15 cellular contexts compared by ENCODE assay signal in the genomic region with DNA sequence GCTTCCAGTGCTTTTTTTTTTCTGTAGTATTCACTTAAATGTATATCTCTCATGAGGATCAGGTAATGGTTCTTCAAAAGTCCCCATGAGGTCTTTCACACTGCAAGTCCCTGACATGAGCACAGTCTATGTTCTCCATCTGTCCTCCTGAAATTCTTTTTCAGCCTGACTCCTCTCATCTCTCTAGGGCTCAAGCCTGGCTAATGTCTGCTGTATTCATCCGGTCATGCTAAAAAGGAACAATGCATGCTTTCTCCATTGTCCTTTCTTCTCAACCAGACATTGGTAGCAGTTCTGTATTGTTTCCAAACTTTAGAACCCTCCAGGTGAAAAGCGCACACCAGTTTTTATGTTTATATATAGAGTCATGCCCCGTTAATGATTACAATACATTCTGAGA.
DNase-seq lines count a peak whose midpoint lies in the region; ATAC-seq and TF ChIP-seq lines count a peak whose summit lies in the region.
"Had no signal": no experiment of that assay in that cellular context is flagged by ENCODE, and none has a peak within 500 bp of the region (broad histone marks: within the 10 kb centered on the region; RNA-seq: fewer than 3 reads in every experiment).

No MANE protein-coding gene starts in this region.

- no peaks in the 10 kb centered on the region for H3K36me3 ChIP-seq in A673 (ENCODE audit: insufficient read depth, low read length, poor library complexity, severe bottlenecking)

- H3K4me1 Mint-ChIP-seq in activated T-cell treated with anti-CD3 and anti-CD28 coated beads, Interleukin-2, amount 50 U/mL, for 4 hours (ENCODE audit: low read depth) = no peaks in the 10 kb centered on the region
- H3K4me1 Mint-ChIP-seq: B cell, GM23338 had no signal

- in situ Hi-C loops in SK-MEL-5 (cut with HindIII; ENCODE audit: low pct_unique_long_range_greater_than_20kb, low sequenced_read_pairs) = no loop called here

- H3K4me3 Mint-ChIP-seq in activated T-cell treated with anti-CD3 and anti-CD28 coated beads, Interleukin-2, amount 50 U/mL, for 4 hours = no peak overlapping the region
- H3K4me3 Mint-ChIP-seq: B cell; CD4-positive, alpha-beta T cell; GM23338 had no signal

- no peak for TF ChIP-seq CTCF in A673 (conservative IDR thresholded peaks at IDR 0.05; ENCODE audit: low read depth, low read length)

- no peaks in the 10 kb centered on the region for H3K9me3 Mint-ChIP-seq in activated T-cell treated with anti-CD3 and anti-CD28 coated beads, Interleukin-2, amount 50 U/mL, for 4 hours
- H3K9me3 Mint-ChIP-seq: GM23338 had no signal

- no peaks in the 10 kb centered on the region for H3K27me3 ChIP-seq in A673 (replicated peaks; ENCODE audit: insufficient read depth, low read depth, low read length, poor library complexity)

- CTCF ChIA-PET in A673 (lab: Charles Lee) = no interaction called here

- BruUV-seq in A673 (replicated peaks; lab: Mats Ljungman, UMichigan) = no TSS peak

- H3K4me3 ChIP-seq in A673 (ENCODE audit: low read depth, low read length, poor library complexity, severe bottlenecking) = no peak overlapping the region
- H3K4me3 ChIP-seq: GM23338 had no signal

- no peaks in the 10 kb centered on the region for H3K9me3 ChIP-seq in A673 (ENCODE audit: low read depth, low read length, poor library complexity, severe bottlenecking)

- H3K27me3 Mint-ChIP-seq in activated T-cell treated with anti-CD3 and anti-CD28 coated beads, Interleukin-2, amount 50 U/mL, for 4 hours (ENCODE audit: low read depth) = no peaks in the 10 kb centered on the region
- H3K27me3 Mint-ChIP-seq: B cell; CD4-positive, alpha-beta T cell had no signal

- intact Hi-C loops in A673 (cut with micrococcal nuclease; ENCODE audit: unreplicated experiment) = no loop called here

- POLR2A ChIA-PET in A673 (lab: Charles Lee; ENCODE audit: low non-redundant PET) = no interaction called here

- no peak overlapping the region for H3K27ac ChIP-seq in A673 (ENCODE audit: low read depth, low read length, poor library complexity, severe bottlenecking)

- ATAC-seq in activated T-cell treated with anti-CD3 and anti-CD28 coated beads, Interleukin-2, amount 50 U/mL, for 4 hours = no peak
- ATAC-seq: GM23338 had no signal

- DNase-seq in A673 (ENCODE audit: low spot score) = peak; percentile 18
- DNase-seq in SK-MEL-5 (ENCODE audit: low read depth, low spot score) = peak; percentile 2
- DNase-seq in islet precursor cell = peak; percentile 56
- DNase-seq in retina = peak; percentile 2
- DNase-seq in activated T-cell treated with anti-CD3 and anti-CD28 coated beads, Interleukin-2, amount 50 U/mL, for 4 hours = no peak
- DNase-seq in mesenteric fat pad (ENCODE audit: low spot score) = no peak
- DNase-seq in KG1 (lab: John Stamatoyannopoulos, UW) = no peak
- DNase-seq: 8988T; ACHN; Calu3; CD4-positive, alpha-beta T cell; DMS 273 treated with DMSO at 0.1 percent for 48 hours; H7 had no signal

- H3K4me1 ChIP-seq in A673 (ENCODE audit: insufficient read depth, low read length, poor library complexity, severe bottlenecking) = peaks cover 18% of the 10 kb centered on the region

- H3K36me3 Mint-ChIP-seq in activated T-cell treated with anti-CD3 and anti-CD28 coated beads, Interleukin-2, amount 50 U/mL, for 4 hours (ENCODE audit: insufficient read depth) = no peaks in the 10 kb centered on the region

Comparison
In these comparisons a context has a peak if more than half of its experiments do, and no peak if none do; other contexts are left out.
1. DNase-seq: peak in A673 (single experiment), SK-MEL-5 (single experiment), islet precursor cell (single experiment) and retina (single experiment); none in activated T-cell treated with anti-CD3 and anti-CD28 coated beads, Interleukin-2, amount 50 U/mL, for 4 hours (single experiment), mesenteric fat pad (single experiment) and KG1 (single experiment).